8 cellular contexts compared by ENCODE assay signal in genomic region chr17:79933863-79934652, GRCh38.
A peak's percentile ranks its signal among the peaks of the same experiment; 100 is the strongest.
DNase-seq lines count a peak whose midpoint lies in the region; ATAC-seq and TF ChIP-seq lines count a peak whose summit lies in the region.

No MANE protein-coding gene starts in this region.

- H3K36me3 ChIP-seq in right atrium auricular region (no peaks in the 10 kb centered on the region), SK-N-MC (ENCODE audit: insufficient read depth, low read length) (no peaks in the 10 kb centered on the region), upper lobe of left lung (peaks cover 0 to under 1% (median 0%) of the 10 kb centered on the region in 4 donors), testis (ENCODE audit: low read depth, missing control alignments) (no peaks in the 10 kb centered on the region)

- H3K9me3 ChIP-seq in right atrium auricular region = no peaks in the 10 kb centered on the region
- no peaks in the 10 kb centered on the region for H3K9me3 ChIP-seq in SK-N-MC (ENCODE audit: low read depth, low read length)
- H3K9me3 ChIP-seq in upper lobe of left lung = no peaks in the 10 kb centered on the region
- no peaks in the 10 kb centered on the region for H3K9me3 ChIP-seq in testis

- peaks cover 12 to 15% of the 10 kb centered on the region in 2 donors for H3K27me3 ChIP-seq in right atrium auricular region
- peaks cover 0 to 22% (median 8%) of the 10 kb centered on the region in 4 donors for H3K27me3 ChIP-seq in upper lobe of left lung
- no peaks in the 10 kb centered on the region for H3K27me3 ChIP-seq in testis

- no peak overlapping the region for H3K9ac ChIP-seq in SK-N-MC (ENCODE audit: insufficient read length)

- no peak for TF ChIP-seq EP300 in upper lobe of left lung (IDR thresholded peaks at IDR 0.05)

- 14 to 58% methylated on average over 4 to 20 of the region's 22 CpGs for WGBS in upper lobe of left lung, 2 donors
- 74% methylated on average over 22 of the region's 22 CpGs; no CpG with 5 or more reads in 1 of the 2 donors for WGBS in testis, 2 donors

- ATAC-seq in Right ventricle myocardium inferior (peak; percentile 36), upper lobe of left lung (ENCODE audit: low FRiP score in 2 of 2) (peak; percentile 1 to 31), HG03439 (IDR thresholded peaks at IDR 0.05; ENCODE audit: unreplicated experiment) (no peak)

- H3K4me3 ChIP-seq in right atrium auricular region (no peak overlapping the region), SK-N-MC (no peak overlapping the region), upper lobe of left lung (no peak overlapping the region), testis (no peak overlapping the region)

- peaks cover 0 to 33% of the 10 kb centered on the region in 2 donors for H3K4me1 ChIP-seq in right atrium auricular region
- H3K4me1 ChIP-seq in upper lobe of left lung = peaks cover 6 to 29% (median 13%) of the 10 kb centered on the region in 4 donors
- H3K4me1 ChIP-seq in testis = peaks cover 26% of the 10 kb centered on the region

- TF ChIP-seq POLR2A in upper lobe of left lung (IDR thresholded peaks at IDR 0.05) = no peak
- no peak for TF ChIP-seq POLR2A in testis (IDR thresholded peaks at IDR 0.05)

- H3K27ac ChIP-seq in right atrium auricular region (no peak overlapping the region), SK-N-MC (peak overlapping the region; percentile 42; the same call in 1 of the 2 replicates), upper lobe of left lung (no peak overlapping the region), testis (no peak overlapping the region)

- intact Hi-C loops in Right ventricle myocardium inferior (cut with DNase I) (no loop called here), testis (cut with DNase I; ENCODE audit: low total_unique reads) (no loop called here)

- TF ChIP-seq CTCF in right atrium auricular region (IDR thresholded peaks at IDR 0.05) (no peak), upper lobe of left lung (IDR thresholded peaks at IDR 0.05) (no peak), testis (IDR thresholded peaks at IDR 0.05) (no peak)

- DNase-seq in Right ventricle myocardium inferior (ENCODE audit: missing footprints) (no peak), right atrium auricular region (ENCODE audit: low spot score) (no peak), SK-N-MC (ENCODE audit: low read depth, low spot score) (no peak), hypothalamus (lab: John Stamatoyannopoulos, UW) (peak in 34 of 51 donors; percentile 14 to 75 (median 47)), upper lobe of left lung (peak; percentile 63 to 73), testis (no peak), NCI-H226 (no peak)

Comparison
In these comparisons a context has a peak if more than half of its experiments do, and no peak if none do; other contexts are left out.
1. DNase-seq: peak in hypothalamus (34 of 51) and upper lobe of left lung (2 of 2); none in Right ventricle myocardium inferior (single experiment), right atrium auricular region (single experiment), SK-N-MC (single experiment), testis (single experiment) and NCI-H226 (single experiment).